ENCODE assay signal across 1 cellular context in the genomic region with DNA sequence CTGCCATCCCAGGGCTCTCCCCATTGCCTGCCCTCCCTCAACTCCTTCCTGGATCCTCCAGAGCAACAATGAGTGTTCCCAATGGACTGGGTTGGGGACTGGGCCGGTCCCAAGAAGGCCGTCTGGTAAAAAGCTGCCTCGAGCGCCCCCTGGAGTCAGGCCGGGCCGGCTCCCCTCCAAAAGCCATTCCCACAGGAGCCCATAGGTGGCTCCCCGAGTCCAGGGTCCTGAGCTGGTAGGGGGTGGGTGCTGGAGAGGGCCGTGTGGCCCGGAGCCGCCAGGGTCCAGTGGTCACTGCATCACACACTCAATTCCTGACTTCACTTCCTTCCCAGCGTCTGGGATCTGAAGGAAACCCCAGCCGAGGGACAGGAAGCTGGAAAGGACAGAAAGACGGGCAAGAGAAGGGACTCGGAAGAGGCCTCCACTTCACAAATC.
TF ChIP-seq lines count a peak whose summit lies in the region.

No MANE protein-coding gene starts in this region.

TF ChIP-seq in GM23338, 12 proteins besides CTCF, POLR2A, EP300 and RAD21:
- TF ChIP-seq ZNF462 (CRISPR knock-in tag; IDR thresholded peaks at IDR 0.05): no peak
- no peak for TF ChIP-seq ZNF114 (CRISPR knock-in tag; IDR thresholded peaks at IDR 0.05)
- TF ChIP-seq CREB1 (CRISPR knock-in tag; IDR thresholded peaks at IDR 0.05; ENCODE audit: low read depth): 0 out of 2 replicates have a peak, but pooled peaks have one; percentile 7
- TF ChIP-seq, protein P1, sequence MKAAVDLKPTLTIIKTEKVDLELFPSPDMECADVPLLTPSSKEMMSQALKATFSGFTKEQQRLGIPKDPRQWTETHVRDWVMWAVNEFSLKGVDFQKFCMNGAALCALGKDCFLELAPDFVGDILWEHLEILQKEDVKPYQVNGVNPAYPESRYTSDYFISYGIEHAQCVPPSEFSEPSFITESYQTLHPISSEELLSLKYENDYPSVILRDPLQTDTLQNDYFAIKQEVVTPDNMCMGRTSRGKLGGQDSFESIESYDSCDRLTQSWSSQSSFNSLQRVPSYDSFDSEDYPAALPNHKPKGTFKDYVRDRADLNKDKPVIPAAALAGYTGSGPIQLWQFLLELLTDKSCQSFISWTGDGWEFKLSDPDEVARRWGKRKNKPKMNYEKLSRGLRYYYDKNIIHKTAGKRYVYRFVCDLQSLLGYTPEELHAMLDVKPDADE (IDR thresholded peaks at IDR 0.05): no peak
